7 cellular contexts compared by ENCODE assay signal in genomic region chr4:138555584-138555983, GRCh38.
DNase-seq lines count a peak whose midpoint lies in the region; ATAC-seq and TF ChIP-seq lines count a peak whose summit lies in the region.

No MANE protein-coding gene starts in this region.

- DNase-seq in Panc1 (ENCODE audit: low read depth, low spot score), result no peak
- peak; percentile 9 for DNase-seq in kidney tubule cell (ENCODE audit: low spot score)
- no peak for DNase-seq in NCI-H2171 (lab: John Stamatoyannopoulos, UW)
- DNase-seq in GM20000 (ENCODE audit: low spot score), result no peak
- no peak for DNase-seq in heart left ventricle

- TF ChIP-seq POLR2A in heart left ventricle (IDR thresholded peaks at IDR 0.05), result no peak

- CTCF ChIA-PET in Panc1 (lab: Charles Lee), result no interaction called here

- TF ChIP-seq CTCF in Panc1 (IDR thresholded peaks at IDR 0.05) (peak; percentile 25), GM20000 (IDR thresholded peaks at IDR 0.05; ENCODE audit: extremely low read depth, missing control alignments) (no peak), heart left ventricle (IDR thresholded peaks at IDR 0.05) (peak in 2 of 12 donors; percentile 9 to 18)

- no TSS peak for BruUV-seq in Panc1 (replicated peaks; lab: Mats Ljungman, UMichigan)

- H3K27ac ChIP-seq in Panc1 (ENCODE audit: low read length) (no peak overlapping the region), heart left ventricle (no peak overlapping the region)

- intact Hi-C loops in Panc1 (cut with micrococcal nuclease; ENCODE audit: unreplicated experiment) (no loop called here), heart left ventricle (cut with DNase I) (no loop called here)

- POLR2A ChIA-PET in Panc1 (lab: Charles Lee), result no interaction called here

- H3K36me3 ChIP-seq in Panc1 (ENCODE audit: control insufficient read depth, insufficient read depth, low read length), result no peaks in the 10 kb centered on the region
- H3K36me3 ChIP-seq in heart left ventricle, result no peaks in the 10 kb centered on the region

- H3K9me3 ChIP-seq in Panc1 (ENCODE audit: control insufficient read depth, insufficient read depth, low read depth, low read length) (no peaks in the 10 kb centered on the region), heart left ventricle (peaks cover 0 to 3% (median 0%) of the 10 kb centered on the region in 12 donors)

- no peaks in the 10 kb centered on the region for H3K27me3 ChIP-seq in Panc1 (ENCODE audit: control insufficient read depth, insufficient read depth, low read length)
- no peaks in the 10 kb centered on the region for H3K27me3 ChIP-seq in heart left ventricle

- H3K4me1 ChIP-seq in Panc1 (ENCODE audit: control insufficient read depth, insufficient read depth, low read length) (no peaks in the 10 kb centered on the region), heart left ventricle (no peaks in the 10 kb centered on the region)

- peak; percentile 78 for ATAC-seq in GM19025 (IDR thresholded peaks at IDR 0.05; ENCODE audit: low read depth, unreplicated experiment)
- ATAC-seq in HG03060 (IDR thresholded peaks at IDR 0.05; ENCODE audit: low read depth, unreplicated experiment), result peak; percentile 86
- ATAC-seq in Panc1, result no peak
- no peak for ATAC-seq in heart left ventricle

- 95 to 100% (median 97%) methylated on average over 1 of the region's 1 CpG for WGBS in heart left ventricle, 4 donors

- in situ Hi-C loops in Panc1 (cut with HindIII; ENCODE audit: low pct_unique_long_range_greater_than_20kb, low sequenced_read_pairs), result no loop called here

- no peak overlapping the region for H3K4me3 ChIP-seq in Panc1 (ENCODE audit: low read depth in 2 of 2, low read length in 2 of 2)
- H3K4me3 ChIP-seq in heart left ventricle, result no peak overlapping the region

Comparison
In these comparisons a context has a peak if more than half of its experiments do, and no peak if none do; other contexts are left out.
1. ATAC-seq: peak in GM19025 (single experiment) and HG03060 (single experiment); none in Panc1 (single experiment) and heart left ventricle (0 of 4).